In genomic region chr22:32562396-32562795, GRCh38 we compare ENCODE assay signal across 23 cellular contexts.
DNase-seq lines count a peak whose midpoint lies in the region; ATAC-seq and TF ChIP-seq lines count a peak whose summit lies in the region.
"Had no signal": no experiment of that assay in that cellular context is flagged by ENCODE, and none has a peak within 500 bp of the region (broad histone marks: within the 10 kb centered on the region; RNA-seq: fewer than 3 reads in every experiment).

No MANE protein-coding gene starts in this region.

- CTCF ChIA-PET in mammary epithelial cell (lab: Charles Lee; ENCODE audit: low non-redundant PET), result no interaction called here
- CTCF ChIA-PET in activated naive CD4-positive, alpha-beta T cell treated with anti-CD3 and anti-CD28 coated beads, Interleukin-2, amount 10 ng/mL, durations not matched to agents 7 days and 5 days (lab: Charles Lee), result no interaction called here

- H3K27ac ChIP-seq in breast epithelium (peak overlapping the region; percentile 56 to 85), mammary epithelial cell (ENCODE audit: insufficient read depth, low read depth, low read length) (no peak overlapping the region), heart right ventricle (peak overlapping the region in 8 of 10 donors; percentile 27 to 68 (median 50)), sigmoid colon (peak overlapping the region in 1 of 4 donors; percentile 22), vagina (peak overlapping the region; percentile 72)
- H3K27ac ChIP-seq: tibial artery had no signal

- 93% methylated on average over 5 of the region's 8 CpGs for WGBS in mammary epithelial cell (ENCODE audit: low coverage, missing lambda C conversion rate)
- WGBS in heart right ventricle, 2 donors, result 57 to 67% methylated on average over 8 of the region's 8 CpGs
- WGBS in sigmoid colon, 2 donors, result 72 to 81% methylated on average over 8 of the region's 8 CpGs

- H3K36me3 Mint-ChIP-seq in activated naive CD4-positive, alpha-beta T cell treated with anti-CD3 and anti-CD28 coated beads, Interleukin-2, amount 10 ng/mL, durations not matched to agents 7 days and 5 days, result no peaks in the 10 kb centered on the region
- H3K36me3 Mint-ChIP-seq: naive B cell had no signal

- peaks cover 4% of the 10 kb centered on the region for H3K27me3 Mint-ChIP-seq in activated naive CD4-positive, alpha-beta T cell treated with anti-CD3 and anti-CD28 coated beads, Interleukin-2, amount 10 ng/mL, durations not matched to agents 7 days and 5 days

- intact Hi-C loops in breast epithelium (cut with DNase I; ENCODE audit: low total_unique reads), result no loop called here
- intact Hi-C loops in mammary epithelial cell (cut with micrococcal nuclease), result no loop called here
- intact Hi-C loops in heart right ventricle (cut with DNase I), result no loop called here
- intact Hi-C loops in sigmoid colon (cut with DNase I), result no loop called here
- intact Hi-C loops in vagina (cut with DNase I), result no loop called here

- no peak overlapping the region for H2AFZ ChIP-seq in mammary epithelial cell (ENCODE audit: low read depth, low read length)

- no TSS peak for BruUV-seq in mammary epithelial cell (replicated peaks; lab: Mats Ljungman, UMichigan)

- no peaks in the 10 kb centered on the region for H3K4me1 Mint-ChIP-seq in activated naive CD4-positive, alpha-beta T cell treated with anti-CD3 and anti-CD28 coated beads, Interleukin-2, amount 10 ng/mL, durations not matched to agents 7 days and 5 days
- H3K4me1 Mint-ChIP-seq: endodermal cell, naive B cell had no signal

- H3K27me3 ChIP-seq in breast epithelium (no peaks in the 10 kb centered on the region), mammary epithelial cell (ENCODE audit: insufficient read depth, low read length) (peaks cover 4% of the 10 kb centered on the region), heart right ventricle (peaks cover 0 to 4% (median 0%) of the 10 kb centered on the region in 7 donors), sigmoid colon (no peaks in the 10 kb centered on the region), vagina (no peaks in the 10 kb centered on the region)

- no peak overlapping the region for H3K27ac Mint-ChIP-seq in activated naive CD4-positive, alpha-beta T cell treated with anti-CD3 and anti-CD28 coated beads, Interleukin-2, amount 10 ng/mL, durations not matched to agents 7 days and 5 days
- H3K27ac Mint-ChIP-seq: activated naive CD4-positive, alpha-beta T cell treated with anti-CD3 and anti-CD28 coated beads for 36 hours; endodermal cell; T-helper 2 cell treated with Interferon-gamma antibody and Interleukin-4, amounts not matched to agents 5 μg/mL and 100 μg/mL, for 36 hours had no signal

- in situ Hi-C loops in mammary epithelial cell (cut with MboI; ENCODE audit: low sequenced_read_pairs in 2 of 2), result no loop called here

- H3K36me3 ChIP-seq in breast epithelium, result no peaks in the 10 kb centered on the region
- H3K36me3 ChIP-seq in mammary epithelial cell (ENCODE audit: insufficient read depth, low read length), result no peaks in the 10 kb centered on the region
- H3K36me3 ChIP-seq in heart right ventricle, result no peaks in the 10 kb centered on the region
- H3K36me3 ChIP-seq in sigmoid colon, result no peaks in the 10 kb centered on the region
- no peaks in the 10 kb centered on the region for H3K36me3 ChIP-seq in vagina
- H3K36me3 ChIP-seq: tibial artery had no signal

- ATAC-seq in heart right ventricle, result peak; percentile 36 to 70 (median 54)
- ATAC-seq in GM21737 (IDR thresholded peaks at IDR 0.05; ENCODE audit: unreplicated experiment), result no peak
- ATAC-seq: activated T-cell treated with anti-CD3 and anti-CD28 coated beads, Interleukin-2, amount 50 U/mL, for 4 hours; SK-N-SH treated with all-trans-retinoic acid at 6 μM for 48 hours had no signal

- no peaks in the 10 kb centered on the region for H3K79me2 ChIP-seq in mammary epithelial cell (ENCODE audit: insufficient read depth, low read length)

- no peak overlapping the region for H3K4me3 Mint-ChIP-seq in activated naive CD4-positive, alpha-beta T cell treated with anti-CD3 and anti-CD28 coated beads, Interleukin-2, amount 10 ng/mL, durations not matched to agents 7 days and 5 days
- H3K4me3 Mint-ChIP-seq: activated naive CD4-positive, alpha-beta T cell treated with anti-CD3 and anti-CD28 coated beads for 36 hours; activated T-cell treated with anti-CD3 and anti-CD28 coated beads, Interleukin-2, amount 50 U/mL, for 4 hours; endodermal cell; naive B cell; T-helper 2 cell treated with Interferon-gamma antibody and Interleukin-4, amounts not matched to agents 5 μg/mL and 100 μg/mL, for 36 hours had no signal

- no peaks in the 10 kb centered on the region for H3K9me3 ChIP-seq in breast epithelium
- no peaks in the 10 kb centered on the region for H3K9me3 ChIP-seq in mammary epithelial cell (replicated peaks; ENCODE audit: insufficient read depth, low read length)
- no peaks in the 10 kb centered on the region for H3K9me3 ChIP-seq in heart right ventricle
- H3K9me3 ChIP-seq in sigmoid colon, result no peaks in the 10 kb centered on the region
- H3K9me3 ChIP-seq in vagina, result no peaks in the 10 kb centered on the region
- H3K9me3 ChIP-seq: tibial artery had no signal

- H3K4me3 ChIP-seq in breast epithelium, result no peak overlapping the region
- H3K4me3 ChIP-seq in mammary epithelial cell (replicated peaks in 1 of 3; ENCODE audit: insufficient read depth in 1 of 3, low read depth in 2 of 3, low read length in 3 of 3), result no peak overlapping the region
- no peak overlapping the region for H3K4me3 ChIP-seq in heart right ventricle
- no peak overlapping the region for H3K4me3 ChIP-seq in sigmoid colon
- no peak overlapping the region for H3K4me3 ChIP-seq in vagina
- H3K4me3 ChIP-seq: tibial artery had no signal

- TF ChIP-seq CTCF in breast epithelium (IDR thresholded peaks at IDR 0.05), result no peak
- no peak for TF ChIP-seq CTCF in mammary epithelial cell (conservative IDR thresholded peaks at IDR 0.05 in 1 of 2, IDR thresholded peaks at IDR 0.05 in 1 of 2; ENCODE audit: extremely low read depth in 1 of 2, insufficient read depth in 1 of 2, low read depth in 1 of 2, low read length in 2 of 2)
- peak in 1 of 9 donors; percentile 5 for TF ChIP-seq CTCF in heart right ventricle (IDR thresholded peaks at IDR 0.05)
- no peak for TF ChIP-seq CTCF in sigmoid colon (IDR thresholded peaks at IDR 0.05)
- no peak for TF ChIP-seq CTCF in vagina (IDR thresholded peaks at IDR 0.05)

- TF ChIP-seq POLR2A in breast epithelium (IDR thresholded peaks at IDR 0.05) (no peak), sigmoid colon (IDR thresholded peaks at IDR 0.05) (no peak), vagina (IDR thresholded peaks at IDR 0.05) (no peak)

- no peak overlapping the region for H3K9ac ChIP-seq in mammary epithelial cell (ENCODE audit: insufficient read depth, low read length)

- TF ChIP-seq EP300 in sigmoid colon (IDR thresholded peaks at IDR 0.05), result no peak

- dilution Hi-C loops in mammary epithelial cell (cut with HindIII; ENCODE audit: low sequenced_read_pairs), result no loop called here

- DNase-seq in breast epithelium (ENCODE audit: low spot score in 2 of 2) (peak in 1 of 2 donors; percentile 72), mammary epithelial cell (no peak), heart right ventricle (peak in 1 of 2 donors; percentile 28), sigmoid colon (peak; percentile 62), vagina (ENCODE audit: extremely low spot score in 2 of 2) (no peak), AML-193 (lab: John Stamatoyannopoulos, UW) (no peak)
- no peak for DNase-seq in activated naive CD4-positive, alpha-beta T cell treated with anti-CD3 and anti-CD28 coated beads, Interleukin-2, amount 10 ng/mL, durations not matched to agents 7 days and 5 days
- DNase-seq: activated CD4-positive, alpha-beta T cell treated with anti-CD3 and anti-CD28 coated beads for 48 hours; activated naive CD4-positive, alpha-beta T cell treated with anti-CD3 and anti-CD28 coated beads for 36 hours; activated T-cell treated with anti-CD3 and anti-CD28 coated beads, Interleukin-2, amount 50 U/mL, for 4 hours; amniotic stem cell; cortex of kidney; endodermal cell; GDM1; kidney glomerular epithelial cell; naive B cell; NCI-H524; stimulated activated CD4-positive, alpha-beta T cell treated with anti-CD3 and anti-CD28 coated beads, Interleukin-12 subunit alpha, Interleukin-12 subunit beta, amount 100 ng/mL, for 4 hours; stimulated activated naive CD4-positive, alpha-beta T cell treated with Interleukin-2 at 50 U/mL for 16 hours; tibial artery had no signal

- H3K4me1 ChIP-seq in breast epithelium (no peaks in the 10 kb centered on the region), mammary epithelial cell (ENCODE audit: insufficient read depth, low read length) (peaks cover 19% of the 10 kb centered on the region), heart right ventricle (peaks cover 0 to 23% (median 9%) of the 10 kb centered on the region in 9 donors), sigmoid colon (peaks cover 0 to 16% (median 13%) of the 10 kb centered on the region in 4 donors), vagina (peaks cover 65% of the 10 kb centered on the region)

- H3K4me2 ChIP-seq in mammary epithelial cell (ENCODE audit: insufficient read depth, low read depth, low read length), result no peak overlapping the region

- H3K9me3 Mint-ChIP-seq in activated naive CD4-positive, alpha-beta T cell treated with anti-CD3 and anti-CD28 coated beads, Interleukin-2, amount 10 ng/mL, durations not matched to agents 7 days and 5 days, result no peaks in the 10 kb centered on the region
- H3K9me3 Mint-ChIP-seq: activated naive CD4-positive, alpha-beta T cell treated with anti-CD3 and anti-CD28 coated beads for 36 hours; activated T-cell treated with anti-CD3 and anti-CD28 coated beads, Interleukin-2, amount 50 U/mL, for 4 hours; endodermal cell; T-helper 2 cell treated with Interferon-gamma antibody and Interleukin-4, amounts not matched to agents 5 μg/mL and 100 μg/mL, for 36 hours had no signal

- H4K20me1 ChIP-seq in mammary epithelial cell (ENCODE audit: insufficient read depth, low read length), result no peaks in the 10 kb centered on the region
